In genomic region chr2:217054791-217055190, GRCh38 we compare ENCODE assay signal across 10 cellular contexts.
DNase-seq lines count a peak whose midpoint lies in the region; TF ChIP-seq lines count a peak whose summit lies in the region.
"Had no signal": no experiment of that assay in that cellular context is flagged by ENCODE, and none has a peak within 500 bp of the region (broad histone marks: within the 10 kb centered on the region; RNA-seq: fewer than 3 reads in every experiment).

No MANE protein-coding gene starts in this region.

- H3K36me3 Mint-ChIP-seq in mesothelial cell of epicardium, result no peaks in the 10 kb centered on the region

- H3F3A ChIP-seq in GM23248 (ENCODE audit: insufficient read depth), result peaks cover 17% of the 10 kb centered on the region; the same call in 1 of the 2 replicates

- 13 to 18% methylated on average over 4 of the region's 4 CpGs for WGBS in GM23248 (ENCODE audit: low coverage in 1 of 2, low lambda C conversion rate in 2 of 2, missing lambda C conversion rate in 2 of 2), 2 experiments

- no peak overlapping the region for H3K27ac Mint-ChIP-seq in mesothelial cell of epicardium
- H3K27ac Mint-ChIP-seq: activated B cell treated with CpG ODN at 0.5 μM for 24 hours had no signal

- no peak for TF ChIP-seq POLR2A in erythroblast (IDR thresholded peaks at IDR 0.05; ENCODE audit: low read length)

- peak overlapping the region; percentile 16 for H3K4me2 ChIP-seq in GM23248 (ENCODE audit: unreplicated experiment)
- H3K4me2 ChIP-seq in skeletal muscle satellite cell (ENCODE audit: low read length), result peak overlapping the region; percentile 3

- no peak overlapping the region for H3K4me3 Mint-ChIP-seq in mesothelial cell of epicardium
- H3K4me3 Mint-ChIP-seq: activated B cell treated with CpG ODN at 0.5 μM for 24 hours had no signal

- no peaks in the 10 kb centered on the region for H3K9me3 Mint-ChIP-seq in mesothelial cell of epicardium
- H3K9me3 Mint-ChIP-seq: activated B cell treated with CpG ODN at 0.5 μM for 24 hours had no signal

- H4K20me1 ChIP-seq in GM23248 (ENCODE audit: insufficient read depth), result no peaks in the 10 kb centered on the region

- H3K27me3 Mint-ChIP-seq in mesothelial cell of epicardium (ENCODE audit: low read depth), result no peaks in the 10 kb centered on the region

- H3K27me3 ChIP-seq in GM23248 (replicated peaks; ENCODE audit: insufficient read depth) (no peaks in the 10 kb centered on the region), brain microvascular endothelial cell (replicated peaks) (no peaks in the 10 kb centered on the region), skeletal muscle satellite cell (ENCODE audit: control insufficient read depth, insufficient read depth, low read length) (no peaks in the 10 kb centered on the region)

- peaks cover 25% of the 10 kb centered on the region for H3K4me1 ChIP-seq in GM23248 (ENCODE audit: insufficient read depth)
- H3K4me1 ChIP-seq in skeletal muscle satellite cell (ENCODE audit: control insufficient read depth, insufficient read depth, low read length), result peaks cover 35% of the 10 kb centered on the region

- H3K9ac ChIP-seq in GM23248, result no peak overlapping the region
- H3K9ac ChIP-seq in skeletal muscle satellite cell (ENCODE audit: low read depth, low read length), result no peak overlapping the region

- 0 out of 2 replicates have a peak overlapping the region, but pooled peaks have one; percentile 12 for H3K27ac ChIP-seq in GM23248
- H3K27ac ChIP-seq in brain microvascular endothelial cell, result no peak overlapping the region

- TF ChIP-seq CTCF in brain microvascular endothelial cell (IDR thresholded peaks at IDR 0.05; ENCODE audit: low read depth, low read length, missing control alignments) (no peak), mesothelial cell of epicardium (IDR thresholded peaks at IDR 0.05; ENCODE audit: unreplicated experiment) (no peak)

- H3K36me3 ChIP-seq in GM23248 (ENCODE audit: low read depth) (no peaks in the 10 kb centered on the region), brain microvascular endothelial cell (replicated peaks) (no peaks in the 10 kb centered on the region), skeletal muscle satellite cell (ENCODE audit: insufficient read depth, low read length) (no peaks in the 10 kb centered on the region)

- no peaks in the 10 kb centered on the region for H3K79me2 ChIP-seq in GM23248 (ENCODE audit: insufficient read depth)

- peak overlapping the region; percentile 71 for H2AFZ ChIP-seq in GM23248

- H3K4me3 ChIP-seq in GM23248 (no peak overlapping the region), brain microvascular endothelial cell (ENCODE audit: low read depth, low read length) (no peak overlapping the region), skeletal muscle satellite cell (ENCODE audit: low read length) (no peak overlapping the region)

- no peaks in the 10 kb centered on the region for H3K9me3 ChIP-seq in GM23248 (ENCODE audit: low read depth)
- H3K9me3 ChIP-seq in skeletal muscle satellite cell (replicated peaks; ENCODE audit: low read length), result no peaks in the 10 kb centered on the region

- peak; percentile 62 for DNase-seq in GM23248
- DNase-seq in NCI-H2196 treated with DMSO at 0.1 percent for 48 hours (lab: John Stamatoyannopoulos, UW; ENCODE audit: unreplicated experiment), result peak; percentile 57
- DNase-seq in brain microvascular endothelial cell, result peak; percentile 40
- no peak for DNase-seq in erythroblast (lab: John Stamatoyannopoulos, UW)
- DNase-seq in NCI-H128 (lab: John Stamatoyannopoulos, UW; ENCODE audit: unreplicated experiment), result no peak
- DNase-seq in mesothelial cell of epicardium (ENCODE audit: low spot score in 2 of 2, unreplicated experiment in 2 of 2), result no peak
- DNase-seq: activated B cell treated with CpG ODN at 0.5 μM for 24 hours; activated T-cell treated with anti-CD3 and anti-CD28 coated beads, Interleukin-2, amount 50 U/mL, for 48 hours; stimulated activated CD8-positive, alpha-beta memory T cell treated with anti-CD3 and anti-CD28 coated beads, Interleukin-4, amount 100 ng/mL, for 48 hours had no signal

- in situ Hi-C loops in GM23248 (cut with MboI), result no loop called here
- in situ Hi-C loops in brain microvascular endothelial cell (cut with HindIII; ENCODE audit: low pct_ligation_motif_present, low sequenced_read_pairs), result no loop called here

- H3K4me1 Mint-ChIP-seq in mesothelial cell of epicardium, result peaks cover 7% of the 10 kb centered on the region
- H3K4me1 Mint-ChIP-seq: activated B cell treated with CpG ODN at 0.5 μM for 24 hours had no signal

- H3K9me2 ChIP-seq in GM23248 (ENCODE audit: insufficient read depth), result no peaks in the 10 kb centered on the region

Comparison
In these comparisons a context has a peak if more than half of its experiments do, and no peak if none do; other contexts are left out.
1. DNase-seq: peak in GM23248 (single experiment), NCI-H2196 treated with DMSO at 0.1 percent for 48 hours (single experiment) and brain microvascular endothelial cell (single experiment); none in erythroblast (0 of 2), NCI-H128 (single experiment) and mesothelial cell of epicardium (0 of 2).